9 cellular contexts compared by ENCODE assay signal in genomic region chr10:102773986-102774385, GRCh38. TPM values are rescaled to one million over a fixed set of nuclear protein-coding genes. Genes with fewer than 3 reads are reported as not detected.
DNase-seq lines count a peak whose midpoint lies in the region; ATAC-seq and TF ChIP-seq lines count a peak whose summit lies in the region.
"Had no signal": no experiment of that assay in that cellular context is flagged by ENCODE, and none has a peak within 500 bp of the region (broad histone marks: within the 10 kb centered on the region; RNA-seq: fewer than 3 reads in every experiment).

No MANE protein-coding gene starts in this region.

- H3K36me3 Mint-ChIP-seq in activated T-helper 1 cell treated with anti-CD3 and anti-CD28 coated beads, Interleukin-12 subunit alpha, Interleukin-12 subunit beta, Interleukin-2, Interleukin-4 antibody, amounts not matched to agents 30 ng/mL and 10 ng/mL and 1 ng/mL, durations not matched to agents 14 hours and 24 hours and 36 hours (ENCODE audit: low read depth), result peaks cover 5% of the 10 kb centered on the region

- peaks cover 18% of the 10 kb centered on the region for H3F3A ChIP-seq in SK-N-SH (replicated peaks; ENCODE audit: insufficient read depth)

- H3K4me2 ChIP-seq in SK-N-SH, result peak overlapping the region; percentile 8; the same call in 1 of the 2 replicates

- H3K79me2 ChIP-seq in SK-N-SH (ENCODE audit: insufficient read depth), result peaks cover 37% of the 10 kb centered on the region

- WGBS in SK-N-SH (ENCODE audit: low lambda C conversion rate), result 88% methylated on average over 5 of the region's 5 CpGs
- 72 to 83% (median 79%) methylated on average over 5 of the region's 5 CpGs for WGBS in stomach, 5 donors

- no peaks in the 10 kb centered on the region for H3K9me3 Mint-ChIP-seq in activated T-helper 1 cell treated with anti-CD3 and anti-CD28 coated beads, Interleukin-12 subunit alpha, Interleukin-12 subunit beta, Interleukin-2, Interleukin-4 antibody, amounts not matched to agents 30 ng/mL and 10 ng/mL and 1 ng/mL, durations not matched to agents 14 hours and 24 hours and 36 hours

- CTCF ChIA-PET in SK-N-SH (lab: Yijun Ruan, JAX), result interaction anchor here (2.1 kb wide), 1 partner anchor 20 kb away, joined by 5 read pairs; no protein-coding TSS in a partner anchor

- H3K27ac Mint-ChIP-seq in activated T-helper 1 cell treated with anti-CD3 and anti-CD28 coated beads, Interleukin-12 subunit alpha, Interleukin-12 subunit beta, Interleukin-2, Interleukin-4 antibody, amounts not matched to agents 30 ng/mL and 10 ng/mL and 1 ng/mL, durations not matched to agents 14 hours and 24 hours and 36 hours, result peak overlapping the region; percentile 49

- POLR2A ChIA-PET in SK-N-SH (lab: Yijun Ruan, JAX), result no interaction called here

- H3K27me3 Mint-ChIP-seq in activated T-helper 1 cell treated with anti-CD3 and anti-CD28 coated beads, Interleukin-12 subunit alpha, Interleukin-12 subunit beta, Interleukin-2, Interleukin-4 antibody, amounts not matched to agents 30 ng/mL and 10 ng/mL and 1 ng/mL, durations not matched to agents 14 hours and 24 hours and 36 hours (ENCODE audit: insufficient read depth), result no peaks in the 10 kb centered on the region

- TF ChIP-seq CTCF in SK-N-SH (IDR thresholded peaks at IDR 0.05), result no peak
- TF ChIP-seq CTCF in stomach (IDR thresholded peaks at IDR 0.05), result no peak

- H3K9me3 ChIP-seq in SK-N-SH (no peaks in the 10 kb centered on the region), stomach (no peaks in the 10 kb centered on the region)

- no peaks in the 10 kb centered on the region for H3K9me2 ChIP-seq in SK-N-SH

- H2AFZ ChIP-seq in SK-N-SH (ENCODE audit: low read depth), result no peak overlapping the region

- H3K4me1 ChIP-seq in SK-N-SH (ENCODE audit: control insufficient read depth in 1 of 2, insufficient read depth in 2 of 2, low read depth in 1 of 2, low read length in 1 of 2), result peaks cover 46 to 49% of the 10 kb centered on the region in 2 experiments
- peaks cover 62 to 99% (median 84%) of the 10 kb centered on the region in 4 donors for H3K4me1 ChIP-seq in stomach

- H3K4me3 ChIP-seq in SK-N-SH (ENCODE audit: low read depth in 2 of 2, low read length in 1 of 2) (no peak overlapping the region), stomach (no peak overlapping the region)

- peaks cover 70% of the 10 kb centered on the region for H3K4me1 Mint-ChIP-seq in activated T-helper 1 cell treated with anti-CD3 and anti-CD28 coated beads, Interleukin-12 subunit alpha, Interleukin-12 subunit beta, Interleukin-2, Interleukin-4 antibody, amounts not matched to agents 30 ng/mL and 10 ng/mL and 1 ng/mL, durations not matched to agents 14 hours and 24 hours and 36 hours (ENCODE audit: low read depth)

- DNase-seq in SK-N-SH (no peak), left kidney (ENCODE audit: low read depth, low spot score) (peak; percentile 47), stomach (no peak)
- DNase-seq in activated T-helper 1 cell treated with anti-CD3 and anti-CD28 coated beads, Interleukin-12 subunit alpha, Interleukin-12 subunit beta, Interleukin-2, Interleukin-4 antibody, amounts not matched to agents 30 ng/mL and 10 ng/mL and 1 ng/mL, durations not matched to agents 14 hours and 24 hours and 36 hours (ENCODE audit: low spot score), result peak; percentile 11
- DNase-seq in activated effector memory CD4-positive, alpha-beta T cell treated with anti-CD3 and anti-CD28 coated beads, Interleukin-2, amount 50 U/mL, for 16 hours, result no peak
- DNase-seq: effector memory CD4-positive, alpha-beta T cell had no signal

- TF ChIP-seq POLR2A in stomach (IDR thresholded peaks at IDR 0.05), result no peak

- H3K36me3 ChIP-seq in SK-N-SH (replicated peaks in 1 of 2; ENCODE audit: control insufficient read depth in 1 of 2, insufficient read depth in 2 of 2, low read length in 1 of 2) (no peaks in the 10 kb centered on the region), stomach (no peaks in the 10 kb centered on the region)

- peaks cover 6% of the 10 kb centered on the region; the same call in 1 of the 2 replicates for H4K20me1 ChIP-seq in SK-N-SH (ENCODE audit: insufficient read depth)

- H3K4me3 Mint-ChIP-seq in activated T-helper 1 cell treated with anti-CD3 and anti-CD28 coated beads, Interleukin-12 subunit alpha, Interleukin-12 subunit beta, Interleukin-2, Interleukin-4 antibody, amounts not matched to agents 30 ng/mL and 10 ng/mL and 1 ng/mL, durations not matched to agents 14 hours and 24 hours and 36 hours, result no peak overlapping the region

- TF ChIP-seq EP300 in SK-N-SH (IDR thresholded peaks at IDR 0.05; ENCODE audit: borderline replicate concordance in 1 of 2, low read depth in 1 of 2, low read length in 1 of 2) (no peak), stomach (IDR thresholded peaks at IDR 0.05) (no peak)

- no peaks in the 10 kb centered on the region for H3K27me3 ChIP-seq in SK-N-SH (ENCODE audit: insufficient read depth)
- H3K27me3 ChIP-seq in stomach, result no peaks in the 10 kb centered on the region

- no peak for TF ChIP-seq RAD21 in SK-N-SH (IDR thresholded peaks at IDR 0.05; ENCODE audit: low read length)

- H3K9ac ChIP-seq in SK-N-SH, result no peak overlapping the region

- no peak for ATAC-seq in SK-N-SH treated with all-trans-retinoic acid at 6 μM for 48 hours
- no peak for ATAC-seq in HG02571 (IDR thresholded peaks at IDR 0.05; ENCODE audit: unreplicated experiment)
- no peak for ATAC-seq in GM21423 (IDR thresholded peaks at IDR 0.05; ENCODE audit: unreplicated experiment)

- H3K27ac ChIP-seq in SK-N-SH (ENCODE audit: low read depth in 2 of 2, low read length in 1 of 2) (peak overlapping the region in 1 of 2 experiments; percentile 65; a peak in 2 of 4 replicates), stomach (peak overlapping the region in 4 of 5 donors; percentile 87 to 92 (median 89))

- intact Hi-C loops in activated T-helper 1 cell treated with anti-CD3 and anti-CD28 coated beads, Interleukin-12 subunit alpha, Interleukin-12 subunit beta, Interleukin-2, Interleukin-4 antibody, amounts not matched to agents 30 ng/mL and 10 ng/mL and 1 ng/mL, durations not matched to agents 14 hours and 24 hours and 36 hours (cut with micrococcal nuclease), result loop anchor here (2.0 kb wide), 1 partner anchor 31 kb away; the partner anchor contains the start of gene WBP1L
- intact Hi-C loops in stomach (cut with DNase I; ENCODE audit: low total_unique reads), result no loop called here

TF ChIP-seq in SK-N-SH, 30 proteins besides CTCF, POLR2A, EP300 and RAD21 (continues in another document):
- no peak for TF ChIP-seq FOSL2 (IDR thresholded peaks at IDR 0.05; ENCODE audit: borderline replicate concordance, low read depth)
- TF ChIP-seq JUND (IDR thresholded peaks at IDR 0.05), result no peak
- TF ChIP-seq YY1 (IDR thresholded peaks at IDR 0.05; ENCODE audit: low read depth), result no peak
- no peak for TF ChIP-seq USF2 (IDR thresholded peaks at IDR 0.05; ENCODE audit: borderline replicate concordance, low read depth, low read length)
- no peak for TF ChIP-seq TAF1 (IDR thresholded peaks at IDR 0.05; ENCODE audit: borderline replicate concordance, low read depth, low read length)

TF ChIP-seq in SK-N-SH treated with all-trans-retinoic acid at 6 μM for 48 hours, 23 proteins besides CTCF, POLR2A, EP300 and RAD21 (continues in another document):
- no peak for TF ChIP-seq PPARA (CRISPR knock-in tag; IDR thresholded peaks at IDR 0.05; ENCODE audit: borderline replicate concordance)
- no peak for TF ChIP-seq RARB (CRISPR knock-in tag; IDR thresholded peaks at IDR 0.05)
- TF ChIP-seq CREB5 (CRISPR knock-in tag; IDR thresholded peaks at IDR 0.05; ENCODE audit: low read depth), result no peak
- TF ChIP-seq ZNF70 (CRISPR knock-in tag; IDR thresholded peaks at IDR 0.05), result no peak

RNA-seq across cellular contexts. Expression of gene WBP1L, which starts 30.2 kb away (rescaled TPM):
- polyA plus RNA-seq in SK-N-SH (2012; rRNA removed), result 22.8 and 29.8 TPM in 2 replicates
- polyA plus RNA-seq in SK-N-SH (2012; cell fraction: cytosol; rRNA removed), result 16.7 and 23.9 TPM in 2 replicates
- 11.2 and 13.4 TPM in 2 replicates for polyA plus RNA-seq in SK-N-SH (2012; cell fraction: nucleus; rRNA removed)
- 19.4 and 20.0 TPM in 2 replicates for total RNA-seq in activated T-helper 1 cell treated with anti-CD3 and anti-CD28 coated beads, Interleukin-12 subunit alpha, Interleukin-12 subunit beta, Interleukin-2, Interleukin-4 antibody, amounts not matched to agents 30 ng/mL and 10 ng/mL and 1 ng/mL, durations not matched to agents 14 hours and 24 hours and 36 hours
- total RNA-seq in stomach, result 100 to 1,000 TPM in 1 of 5 donors, 10 to 100 TPM in 4; 25.5 to 140 (median 43.3) TPM
- polyA plus RNA-seq in stomach, result 10 to 100 TPM; 15.1 to 27.5 (median 25.4) TPM

RNA-seq across cellular contexts. Expression of gene SFXN2, which starts 59.5 kb away (rescaled TPM):
- polyA plus RNA-seq in SK-N-SH (2012; rRNA removed), result 10.2 and 10.6 TPM in 2 replicates
- 4.6 and 7.4 TPM in 2 replicates for polyA plus RNA-seq in SK-N-SH (2012; cell fraction: cytosol; rRNA removed)
- polyA plus RNA-seq in SK-N-SH (2012; cell fraction: nucleus; rRNA removed), result 26.6 and 27.1 TPM in 2 replicates
- 39.5 and 44.0 TPM in 2 replicates for total RNA-seq in activated T-helper 1 cell treated with anti-CD3 and anti-CD28 coated beads, Interleukin-12 subunit alpha, Interleukin-12 subunit beta, Interleukin-2, Interleukin-4 antibody, amounts not matched to agents 30 ng/mL and 10 ng/mL and 1 ng/mL, durations not matched to agents 14 hours and 24 hours and 36 hours
- total RNA-seq in stomach, result 100 to 1,000 TPM in 1 of 5 donors, 10 to 100 TPM in 3, 1 to 10 TPM in 1; 8.7 to 267 (median 13.2) TPM
- polyA plus RNA-seq in stomach, result 10 to 100 TPM in 1 of 3 donors, 1 to 10 TPM in 2; 4.7 to 10.7 (median 7.5) TPM

RNA-seq across cellular contexts. Expression of gene ARL3, which starts 59.8 kb away (rescaled TPM):
- polyA plus RNA-seq in SK-N-SH (2012; rRNA removed) (11.2 and 12.5 TPM in 2 replicates), stomach (10 to 100 TPM in 2 of 3 donors, 1 to 10 TPM in 1; 8.9 to 17.0 (median 11.7) TPM)
- 15.5 and 18.3 TPM in 2 replicates for polyA plus RNA-seq in SK-N-SH (2012; cell fraction: cytosol; rRNA removed)
- 4.7 and 5.6 TPM in 2 replicates for polyA plus RNA-seq in SK-N-SH (2012; cell fraction: nucleus; rRNA removed)
- total RNA-seq in activated T-helper 1 cell treated with anti-CD3 and anti-CD28 coated beads, Interleukin-12 subunit alpha, Interleukin-12 subunit beta, Interleukin-2, Interleukin-4 antibody, amounts not matched to agents 30 ng/mL and 10 ng/mL and 1 ng/mL, durations not matched to agents 14 hours and 24 hours and 36 hours, result 6.6 and 6.8 TPM in 2 replicates
- total RNA-seq in stomach, result 1 to 10 TPM in 4 of 5 donors, under 1 TPM in 1; 0.58 to 8.4 (median 3.1) TPM

Comparison
In these comparisons a context has a peak if more than half of its experiments do, and no peak if none do; other contexts are left out.
1. DNase-seq: peak in activated T-helper 1 cell treated with anti-CD3 and anti-CD28 coated beads, Interleukin-12 subunit alpha, Interleukin-12 subunit beta, Interleukin-2, Interleukin-4 antibody, amounts not matched to agents 30 ng/mL and 10 ng/mL and 1 ng/mL, durations not matched to agents 14 hours and 24 hours and 36 hours (single experiment) and left kidney (single experiment); none in SK-N-SH (single experiment), stomach (single experiment) and activated effector memory CD4-positive, alpha-beta T cell treated with anti-CD3 and anti-CD28 coated beads, Interleukin-2, amount 50 U/mL, for 16 hours (single experiment).